10 cellular contexts compared by ENCODE assay signal in the genomic region with DNA sequence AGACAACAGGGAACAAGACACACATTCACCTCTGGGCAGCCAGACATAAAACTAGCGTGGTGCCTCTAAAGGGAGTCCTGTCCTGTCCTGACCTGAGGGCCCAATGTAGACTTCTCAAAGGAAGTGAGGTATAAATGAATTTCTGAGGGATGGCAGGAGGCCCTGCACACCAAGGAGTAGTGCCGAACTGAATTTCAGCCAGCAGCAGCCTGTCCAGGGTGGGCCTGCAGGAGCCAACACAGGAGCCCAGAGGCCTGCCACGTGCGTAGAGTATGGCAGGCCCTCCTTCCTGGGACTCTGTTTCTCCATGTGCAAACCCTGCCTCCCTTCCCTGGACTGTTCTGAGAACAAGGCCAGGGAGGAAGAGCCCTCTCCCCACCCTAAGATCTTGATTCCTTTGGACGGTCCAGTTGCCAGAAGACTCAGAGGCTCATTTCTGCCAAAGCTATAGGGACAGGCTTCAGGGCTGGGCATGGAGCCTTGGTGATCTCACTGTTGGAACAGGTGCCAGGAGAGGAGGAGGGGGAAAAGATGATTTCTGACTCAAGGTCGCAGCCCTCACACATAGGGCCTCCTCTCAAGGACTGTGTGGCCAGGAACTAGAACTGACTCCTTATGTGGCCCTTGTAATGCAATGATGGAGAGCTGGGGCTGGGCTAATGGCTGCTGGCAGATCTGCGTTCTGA. TPM values are rescaled to one million over a fixed set of nuclear protein-coding genes. Genes with fewer than 3 reads are reported as not detected.
DNase-seq lines count a peak whose midpoint lies in the region; ATAC-seq and TF ChIP-seq lines count a peak whose summit lies in the region.
"Had no signal": no experiment of that assay in that cellular context is flagged by ENCODE, and none has a peak within 500 bp of the region (broad histone marks: within the 10 kb centered on the region; RNA-seq: fewer than 3 reads in every experiment).

No MANE protein-coding gene starts in this region.

- H3K27me3 ChIP-seq in DND-41 (ENCODE audit: insufficient read depth, low read length, poor library complexity) (no peaks in the 10 kb centered on the region), RWPE2 (ENCODE audit: insufficient read depth, poor library complexity, severe bottlenecking) (no peaks in the 10 kb centered on the region), gastroesophageal sphincter (no peaks in the 10 kb centered on the region), ovary (no peaks in the 10 kb centered on the region)

- no peak overlapping the region for H3K4me3 ChIP-seq in DND-41 (ENCODE audit: low read depth in 1 of 2, low read length in 2 of 2)
- no peak overlapping the region for H3K4me3 ChIP-seq in RWPE2 (ENCODE audit: severe bottlenecking)
- no peak overlapping the region for H3K4me3 ChIP-seq in gastroesophageal sphincter
- H3K4me3 ChIP-seq in ovary = no peak overlapping the region

- DNase-seq in DND-41 (no peak), RWPE2 (ENCODE audit: low spot score) (peak; percentile 15), ovary (peak; percentile 75 to 79 (median 77)), HEK293T (ENCODE audit: extremely low spot score) (no peak), NCI-H1105 treated with DMSO at 0.1 percent for 48 hours (lab: John Stamatoyannopoulos, UW) (no peak), hippocampal formation (lab: John Stamatoyannopoulos, UW) (no peak)
- DNase-seq in activated T-helper 1 cell treated with anti-CD3 and anti-CD28 coated beads, Interleukin-12 subunit alpha, Interleukin-12 subunit beta, Interleukin-2, Interleukin-4 antibody, amounts not matched to agents 30 ng/mL and 10 ng/mL and 1 ng/mL, durations not matched to agents 14 hours and 24 hours and 36 hours (ENCODE audit: low spot score) = no peak
- DNase-seq: CD4-positive, alpha-beta memory T cell; stimulated activated CD4-positive, alpha-beta T cell treated with anti-CD3 and anti-CD28 coated beads, Interleukin-4, amount 100 ng/mL, for 4 hours had no signal

- H2AFZ ChIP-seq in DND-41 (ENCODE audit: low read depth, low read length) = no peak overlapping the region

- H3K36me3 ChIP-seq in DND-41 (ENCODE audit: insufficient read depth, low read length) (no peaks in the 10 kb centered on the region), RWPE2 (ENCODE audit: low read depth) (no peaks in the 10 kb centered on the region), gastroesophageal sphincter (no peaks in the 10 kb centered on the region), ovary (no peaks in the 10 kb centered on the region)

- TF ChIP-seq EP300 in gastroesophageal sphincter (IDR thresholded peaks at IDR 0.05) = no peak
- TF ChIP-seq EP300 in ovary (IDR thresholded peaks at IDR 0.05) = no peak

- no peaks in the 10 kb centered on the region for H3K79me2 ChIP-seq in DND-41 (ENCODE audit: insufficient read depth, low read length)

- WGBS in gastroesophageal sphincter (ENCODE audit: low coverage in 1 of 2), 2 donors = 51 to 54% methylated on average over 4 to 6 of the region's 7 CpGs
- WGBS in ovary, 3 donors = 59 to 68% (median 61%) methylated on average over 7 of the region's 7 CpGs

- peaks cover 18% of the 10 kb centered on the region for H3K4me1 ChIP-seq in DND-41 (ENCODE audit: insufficient read depth, low read length)
- peaks cover 10% of the 10 kb centered on the region for H3K4me1 ChIP-seq in RWPE2 (ENCODE audit: insufficient read depth, poor library complexity, severe bottlenecking)
- peaks cover 0 to 55% (median 27%) of the 10 kb centered on the region in 3 donors for H3K4me1 ChIP-seq in gastroesophageal sphincter
- peaks cover 21% of the 10 kb centered on the region for H3K4me1 ChIP-seq in ovary (ENCODE audit: insufficient read depth)

- TF ChIP-seq POLR2A in gastroesophageal sphincter (IDR thresholded peaks at IDR 0.05) = no peak
- TF ChIP-seq POLR2A in ovary (IDR thresholded peaks at IDR 0.05) = no peak

- TF ChIP-seq CTCF in DND-41 (IDR thresholded peaks at IDR 0.05; ENCODE audit: borderline replicate concordance, extremely low read depth, low read length, poor library complexity, severe bottlenecking) (no peak), RWPE2 (IDR thresholded peaks at IDR 0.05; ENCODE audit: poor library complexity, severe bottlenecking) (no peak), gastroesophageal sphincter (IDR thresholded peaks at IDR 0.05) (no peak), ovary (IDR thresholded peaks at IDR 0.05) (no peak)

- H3K36me3 Mint-ChIP-seq in activated T-helper 1 cell treated with anti-CD3 and anti-CD28 coated beads, Interleukin-12 subunit alpha, Interleukin-12 subunit beta, Interleukin-2, Interleukin-4 antibody, amounts not matched to agents 30 ng/mL and 10 ng/mL and 1 ng/mL, durations not matched to agents 14 hours and 24 hours and 36 hours (ENCODE audit: low read depth) = no peaks in the 10 kb centered on the region
- H3K36me3 Mint-ChIP-seq: CD4-positive, alpha-beta memory T cell had no signal

- no peak overlapping the region for H3K27ac Mint-ChIP-seq in activated T-helper 1 cell treated with anti-CD3 and anti-CD28 coated beads, Interleukin-12 subunit alpha, Interleukin-12 subunit beta, Interleukin-2, Interleukin-4 antibody, amounts not matched to agents 30 ng/mL and 10 ng/mL and 1 ng/mL, durations not matched to agents 14 hours and 24 hours and 36 hours

- H3K4me2 ChIP-seq in DND-41 (ENCODE audit: insufficient read depth, low read length) = 0 out of 2 replicates have a peak overlapping the region, but pooled peaks have one; percentile 80

- no peaks in the 10 kb centered on the region for H3K9me3 Mint-ChIP-seq in activated T-helper 1 cell treated with anti-CD3 and anti-CD28 coated beads, Interleukin-12 subunit alpha, Interleukin-12 subunit beta, Interleukin-2, Interleukin-4 antibody, amounts not matched to agents 30 ng/mL and 10 ng/mL and 1 ng/mL, durations not matched to agents 14 hours and 24 hours and 36 hours
- H3K9me3 Mint-ChIP-seq: CD4-positive, alpha-beta memory T cell had no signal

- H3K27ac ChIP-seq in DND-41 (ENCODE audit: low read length) (no peak overlapping the region), RWPE2 (ENCODE audit: poor library complexity, severe bottlenecking) (peak overlapping the region; percentile 10), gastroesophageal sphincter (peak overlapping the region; percentile 62 to 90 (median 88)), ovary (peak overlapping the region in 1 of 2 donors; percentile 89)

- H4K20me1 ChIP-seq in DND-41 (ENCODE audit: insufficient read depth, low read length) = no peaks in the 10 kb centered on the region

- H3K9me3 ChIP-seq in DND-41 (ENCODE audit: insufficient read depth, low read length, severe bottlenecking) = no peaks in the 10 kb centered on the region
- peaks cover 4% of the 10 kb centered on the region for H3K9me3 ChIP-seq in RWPE2 (ENCODE audit: severe bottlenecking)
- H3K9me3 ChIP-seq in gastroesophageal sphincter = no peaks in the 10 kb centered on the region
- no peaks in the 10 kb centered on the region for H3K9me3 ChIP-seq in ovary

- no peak overlapping the region for H3K4me3 Mint-ChIP-seq in activated T-helper 1 cell treated with anti-CD3 and anti-CD28 coated beads, Interleukin-12 subunit alpha, Interleukin-12 subunit beta, Interleukin-2, Interleukin-4 antibody, amounts not matched to agents 30 ng/mL and 10 ng/mL and 1 ng/mL, durations not matched to agents 14 hours and 24 hours and 36 hours

- intact Hi-C loops in ovary (cut with DNase I) = no loop called here
- intact Hi-C loops in activated T-helper 1 cell treated with anti-CD3 and anti-CD28 coated beads, Interleukin-12 subunit alpha, Interleukin-12 subunit beta, Interleukin-2, Interleukin-4 antibody, amounts not matched to agents 30 ng/mL and 10 ng/mL and 1 ng/mL, durations not matched to agents 14 hours and 24 hours and 36 hours (cut with micrococcal nuclease) = no loop called here

- H3K4me1 Mint-ChIP-seq in activated T-helper 1 cell treated with anti-CD3 and anti-CD28 coated beads, Interleukin-12 subunit alpha, Interleukin-12 subunit beta, Interleukin-2, Interleukin-4 antibody, amounts not matched to agents 30 ng/mL and 10 ng/mL and 1 ng/mL, durations not matched to agents 14 hours and 24 hours and 36 hours (ENCODE audit: low read depth) = peaks cover 9% of the 10 kb centered on the region

- H3K9ac ChIP-seq in DND-41 (ENCODE audit: low read depth, low read length) = no peak overlapping the region

- POLR2A ChIA-PET in HEK293T (lab: Yijun Ruan, JAX) = interaction anchor here (1.5 to 2.2 kb wide), 2 partner anchors 14 to 78 kb away, joined by 4 to 20 read pairs; a partner anchor contains a TSS

- H3K27me3 Mint-ChIP-seq in activated T-helper 1 cell treated with anti-CD3 and anti-CD28 coated beads, Interleukin-12 subunit alpha, Interleukin-12 subunit beta, Interleukin-2, Interleukin-4 antibody, amounts not matched to agents 30 ng/mL and 10 ng/mL and 1 ng/mL, durations not matched to agents 14 hours and 24 hours and 36 hours (ENCODE audit: insufficient read depth) = peaks cover 18% of the 10 kb centered on the region

- ATAC-seq in DND-41 (ENCODE audit: insufficient read depth, low read depth) = no peak
- no peak for ATAC-seq in RWPE2 (ENCODE audit: low read depth)
- ATAC-seq in gastroesophageal sphincter = peak; percentile 32

- CTCF ChIA-PET in HEK293T (lab: Yijun Ruan, JAX) = interaction anchor here (0.7 to 2.0 kb wide), 4 partner anchors 20 to 175 kb away, joined by 3 to 9 read pairs (median 4); no protein-coding TSS in a partner anchor

TF ChIP-seq in HEK293T, 16 proteins besides CTCF, POLR2A, EP300 and RAD21 (continues in another document):
- no peak for TF ChIP-seq SUZ12 (IDR thresholded peaks at IDR 0.05)
- TF ChIP-seq NFRKB (IDR thresholded peaks at IDR 0.05) = no peak
- TF ChIP-seq FOXA1 (IDR thresholded peaks at IDR 0.05) = no peak
- no peak for TF ChIP-seq LEF1 (IDR thresholded peaks at IDR 0.05; ENCODE audit: borderline replicate concordance)
- TF ChIP-seq ARNT (IDR thresholded peaks at IDR 0.05) = no peak
- TF ChIP-seq CTBP1 (IDR thresholded peaks at IDR 0.05; ENCODE audit: borderline replicate concordance) = no peak
- no peak for TF ChIP-seq ZNF384 (IDR thresholded peaks at IDR 0.05)
- no peak for TF ChIP-seq TARDBP (IDR thresholded peaks at IDR 0.05)
- TF ChIP-seq FOXK2 (IDR thresholded peaks at IDR 0.05) = no peak
- no peak for TF ChIP-seq L3MBTL2 (conservative IDR thresholded peaks at IDR 0.05)

RNA-seq across cellular contexts. Expression of a gene that starts 1.8 kb away (rescaled TPM):
- total RNA-seq in gastroesophageal sphincter = 10 to 100 TPM; 25.8 to 39.4 (median 32.9) TPM
- total RNA-seq in ovary = 10 to 100 TPM in 6 of 7 donors, 1 to 10 TPM in 1; 3.3 to 39.3 (median 24.2) TPM
- 100 to 1,000 TPM in 1 of 2 donors, 10 to 100 TPM in 1; 20.0 to 153 TPM for polyA plus RNA-seq in ovary
- total RNA-seq in activated T-helper 1 cell treated with anti-CD3 and anti-CD28 coated beads, Interleukin-12 subunit alpha, Interleukin-12 subunit beta, Interleukin-2, Interleukin-4 antibody, amounts not matched to agents 30 ng/mL and 10 ng/mL and 1 ng/mL, durations not matched to agents 14 hours and 24 hours and 36 hours = not detected in 2 replicates
- polyA plus RNA-seq: CD4-positive, alpha-beta memory T cell had no signal

RNA-seq across cellular contexts. Expression of a gene that starts 38.4 kb away (rescaled TPM):
- total RNA-seq in gastroesophageal sphincter (1 to 10 TPM; 2.5 to 8.7 (median 4.1) TPM), ovary (10 to 100 TPM in 1 of 7 donors, 1 to 10 TPM in 3, under 1 TPM in 3; 0.25 to 15.2 (median 2.0) TPM)
- polyA plus RNA-seq in ovary = under 1 TPM in 1 of 2 donors, not detected in 1; 0.90 TPM
- total RNA-seq in activated T-helper 1 cell treated with anti-CD3 and anti-CD28 coated beads, Interleukin-12 subunit alpha, Interleukin-12 subunit beta, Interleukin-2, Interleukin-4 antibody, amounts not matched to agents 30 ng/mL and 10 ng/mL and 1 ng/mL, durations not matched to agents 14 hours and 24 hours and 36 hours = not detected in 2 replicates

Comparison
In these comparisons a context has a peak if more than half of its experiments do, and no peak if none do; other contexts are left out.
1. DNase-seq: peak in RWPE2 (single experiment) and ovary (5 of 5); none in DND-41 (single experiment), HEK293T (single experiment), activated T-helper 1 cell treated with anti-CD3 and anti-CD28 coated beads, Interleukin-12 subunit alpha, Interleukin-12 subunit beta, Interleukin-2, Interleukin-4 antibody, amounts not matched to agents 30 ng/mL and 10 ng/mL and 1 ng/mL, durations not matched to agents 14 hours and 24 hours and 36 hours (single experiment), NCI-H1105 treated with DMSO at 0.1 percent for 48 hours (single experiment) and hippocampal formation (0 of 2).